Comparison of ENCODE assay signal across 8 cellular contexts in genomic region chr19:41327499-41328156, GRCh38. TPM values are rescaled to one million over a fixed set of nuclear protein-coding genes. Genes with fewer than 3 reads are reported as not detected.
DNase-seq lines count a peak whose midpoint lies in the region; ATAC-seq and TF ChIP-seq lines count a peak whose summit lies in the region.

No MANE protein-coding gene starts in this region.

- H3K4me1 Mint-ChIP-seq in neural crest cell: peaks cover 46% of the 10 kb centered on the region

- 45% methylated on average over 12 of the region's 35 CpGs for WGBS in suprapubic skin

- no peaks in the 10 kb centered on the region for H3K27me3 ChIP-seq in suprapubic skin

- TF ChIP-seq CTCF in neural crest cell (conservative IDR thresholded peaks at IDR 0.05) (no peak), suprapubic skin (IDR thresholded peaks at IDR 0.05) (no peak)

- H3K27ac Mint-ChIP-seq in neural crest cell (ENCODE audit: unreplicated experiment): no peak overlapping the region

- ATAC-seq in GM21737 (IDR thresholded peaks at IDR 0.05; ENCODE audit: unreplicated experiment): peak; percentile 46

- H3K36me3 ChIP-seq in suprapubic skin: peaks cover 17% of the 10 kb centered on the region

- H3K36me3 Mint-ChIP-seq in neural crest cell (ENCODE audit: low read depth): no peaks in the 10 kb centered on the region

- no peak for TF ChIP-seq EP300 in suprapubic skin (IDR thresholded peaks at IDR 0.05)

- H3K4me3 ChIP-seq in GM08714 (ENCODE audit: low read length): peak overlapping the region; percentile 74; the same call in 1 of the 2 replicates
- peak overlapping the region; percentile 43 for H3K4me3 ChIP-seq in suprapubic skin

- no peaks in the 10 kb centered on the region for H3K9me3 Mint-ChIP-seq in neural crest cell

- peak overlapping the region; percentile 74 for H3K27ac ChIP-seq in suprapubic skin

- H3K4me3 Mint-ChIP-seq in neural crest cell: peak overlapping the region; percentile 65

- H3K27me3 Mint-ChIP-seq in neural crest cell (ENCODE audit: low read depth): peaks cover 36% of the 10 kb centered on the region

- DNase-seq in MV-4-11 (lab: John Stamatoyannopoulos, UW) (peak; percentile 89), erythroblast (lab: John Stamatoyannopoulos, UW) (peak; percentile 42 to 46), neural crest cell (ENCODE audit: low read depth, low spot score) (no peak), suprapubic skin (ENCODE audit: low spot score in 2 of 2) (peak; percentile 88 to 89), D341Med (ENCODE audit: low spot score) (no peak)
- peak; percentile 91 for DNase-seq in activated CD8-positive, alpha-beta memory T cell treated with anti-CD3 and anti-CD28 coated beads, Interleukin-2, amount 50 U/mL, for 1 hour (ENCODE audit: extremely low read depth)

- peak; percentile 30 for TF ChIP-seq POLR2A in erythroblast (IDR thresholded peaks at IDR 0.05; ENCODE audit: low read length)
- TF ChIP-seq POLR2A in suprapubic skin (IDR thresholded peaks at IDR 0.05): no peak

- peaks cover 69% of the 10 kb centered on the region for H3K4me1 ChIP-seq in suprapubic skin

- no peaks in the 10 kb centered on the region for H3K9me3 ChIP-seq in suprapubic skin

RNA-seq across cellular contexts. Expression of gene CCDC97, which starts 17.7 kb away (rescaled TPM):
- total RNA-seq in neural crest cell: 47.3 and 48.5 TPM in 2 replicates
- 10 to 100 TPM; 13.4 to 30.0 (median 18.5) TPM for total RNA-seq in suprapubic skin

RNA-seq across cellular contexts. Expression of gene TGFB1, which starts 26.1 kb away (rescaled TPM):
- total RNA-seq in neural crest cell (2.2 and 3.1 TPM in 2 replicates), suprapubic skin (10 to 100 TPM; 16.4 to 19.9 (median 17.4) TPM)

RNA-seq across cellular contexts. Expression of gene B9D2, which starts 36.3 kb away (rescaled TPM):
- 11.7 and 13.8 TPM in 2 replicates for total RNA-seq in neural crest cell
- total RNA-seq in suprapubic skin: 1 to 10 TPM; 2.8 to 9.3 (median 4.8) TPM

RNA-seq across cellular contexts. Expression of gene TMEM91, which starts 48.7 kb away (rescaled TPM):
- total RNA-seq in neural crest cell (6.6 and 7.8 TPM in 2 replicates), suprapubic skin (100 to 1,000 TPM in 2 of 4 donors, 10 to 100 TPM in 2; 29.6 to 109 (median 88.1) TPM)

Comparison
In these comparisons a context has a peak if more than half of its experiments do, and no peak if none do; other contexts are left out.
1. DNase-seq: peak in MV-4-11 (single experiment), activated CD8-positive, alpha-beta memory T cell treated with anti-CD3 and anti-CD28 coated beads, Interleukin-2, amount 50 U/mL, for 1 hour (single experiment), erythroblast (2 of 2) and suprapubic skin (2 of 2); none in neural crest cell (single experiment) and D341Med (single experiment).